Comparison of ENCODE assay signal across 24 cellular contexts in the genomic region with DNA sequence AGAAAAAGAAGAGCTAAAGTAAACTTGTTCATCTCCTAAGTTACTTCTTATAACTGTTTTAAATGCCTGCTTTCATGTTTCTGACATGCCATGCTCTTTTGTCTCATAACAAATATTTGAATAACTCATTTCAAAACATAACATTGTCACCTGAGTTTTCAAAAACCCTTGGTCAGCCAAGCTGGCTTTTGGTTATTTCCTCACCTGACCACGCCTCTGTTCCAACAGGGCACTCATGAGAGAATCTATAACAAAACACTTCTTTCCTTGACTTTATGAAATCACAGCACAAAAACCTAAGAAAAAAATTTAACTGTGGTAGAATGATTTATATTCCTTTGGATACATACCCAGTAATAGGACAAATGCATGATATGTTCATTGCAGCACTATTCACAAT.
"Had no signal": no experiment of that assay in that cellular context is flagged by ENCODE, and none has a peak within 500 bp of the region (broad histone marks: within the 10 kb centered on the region; RNA-seq: fewer than 3 reads in every experiment).

No MANE protein-coding gene starts in this region.

- H3K36me3 ChIP-seq: esophagus squamous epithelium, heart left ventricle, neural progenitor cell, sigmoid colon, thoracic aorta had no signal

- H3K9ac ChIP-seq: neural progenitor cell had no signal

- ATAC-seq: left cardiac atrium; naive thymus-derived CD8-positive, alpha-beta T cell; T-helper 17 cell had no signal

- H3K36me3 Mint-ChIP-seq: brain; naive thymus-derived CD8-positive, alpha-beta T cell; neural progenitor cell; stimulated activated naive B cell treated with anti-CD40 and anti-IgM and Interleukin-4, amounts not matched to agents 10 μg/mL and 1 μg/mL and 100 μg/mL, for 72 hours had no signal

- H3K27ac Mint-ChIP-seq: activated naive CD4-positive, alpha-beta T cell treated with anti-CD3 and anti-CD28 coated beads for 36 hours; activated T-cell treated with anti-CD3 and anti-CD28 coated beads, Interleukin-2, amount 50 U/mL, for 72 hours; neural progenitor cell; progenitor cell of endocrine pancreas; stimulated activated naive B cell treated with anti-CD40 and anti-IgM and Interleukin-4, amounts not matched to agents 10 μg/mL and 1 μg/mL and 100 μg/mL, for 72 hours; T-helper 17 cell had no signal

- H3K4me2 ChIP-seq: neural progenitor cell had no signal

- H3K4me3 ChIP-seq: esophagus squamous epithelium, heart left ventricle, neural progenitor cell, sigmoid colon, thoracic aorta had no signal

- H3K9me3 ChIP-seq: esophagus squamous epithelium, heart left ventricle, sigmoid colon, thoracic aorta had no signal

- H3K27me3 Mint-ChIP-seq: brain; progenitor cell of endocrine pancreas; stimulated activated naive B cell treated with anti-CD40 and anti-IgM and Interleukin-4, amounts not matched to agents 10 μg/mL and 1 μg/mL and 100 μg/mL, for 72 hours had no signal

- H2AFZ ChIP-seq: neural progenitor cell had no signal

- H3K9me3 Mint-ChIP-seq: activated naive CD4-positive, alpha-beta T cell treated with anti-CD3 and anti-CD28 coated beads for 36 hours; activated T-cell treated with anti-CD3 and anti-CD28 coated beads, Interleukin-2, amount 50 U/mL, for 72 hours; naive thymus-derived CD8-positive, alpha-beta T cell; neural progenitor cell; stimulated activated naive B cell treated with anti-CD40 and anti-IgM and Interleukin-4, amounts not matched to agents 10 μg/mL and 1 μg/mL and 100 μg/mL, for 72 hours had no signal

- H3K4me1 Mint-ChIP-seq: naive thymus-derived CD8-positive, alpha-beta T cell; T-helper 17 cell had no signal

- H3K27me3 ChIP-seq: esophagus squamous epithelium, heart left ventricle, neural progenitor cell, sigmoid colon had no signal

- H3K4me3 Mint-ChIP-seq: activated naive CD4-positive, alpha-beta T cell treated with anti-CD3 and anti-CD28 coated beads for 36 hours; activated T-cell treated with anti-CD3 and anti-CD28 coated beads, Interleukin-2, amount 50 U/mL, for 72 hours; brain; naive thymus-derived CD8-positive, alpha-beta T cell; neural progenitor cell; stimulated activated naive B cell treated with anti-CD40 and anti-IgM and Interleukin-4, amounts not matched to agents 10 μg/mL and 1 μg/mL and 100 μg/mL, for 72 hours; T-helper 17 cell had no signal

- DNase-seq: activated CD4-positive, alpha-beta T cell treated with anti-CD3 and anti-CD28 coated beads for 4 hours; activated CD4-positive, alpha-beta T cell treated with anti-CD3 and anti-CD28 coated beads, Interleukin-2, amount 50 U/mL, for 48 hours; activated CD4-positive, CD25-positive, alpha-beta regulatory T cell; activated CD8-positive, alpha-beta memory T cell treated with anti-CD3 and anti-CD28 coated beads, Interleukin-2, amount 50 U/mL, for 48 hours; activated effector memory CD4-positive, alpha-beta T cell treated with Interleukin-2 at 50 U/mL for 16 hours; activated naive CD4-positive, alpha-beta T cell treated with anti-CD3 and anti-CD28 coated beads for 36 hours; activated T-cell treated with anti-CD3 and anti-CD28 coated beads, Interleukin-2, amount 50 U/mL, for 72 hours; caudate nucleus; effector memory CD4-positive, alpha-beta T cell; esophagus squamous epithelium; heart left ventricle; left cardiac atrium; naive thymus-derived CD8-positive, alpha-beta T cell; retina; sigmoid colon; stimulated activated CD4-positive, alpha-beta T cell treated with anti-CD3 and anti-CD28 coated beads, Interleukin-2, amount 100 ng/mL, for 48 hours; stimulated activated CD8-positive, alpha-beta memory T cell treated with anti-CD3 and anti-CD28 coated beads, Interleukin-4, amount 100 ng/mL, for 48 hours; stimulated activated naive B cell treated with anti-CD40 and anti-IgM and Interleukin-4, amounts not matched to agents 10 μg/mL and 1 μg/mL and 100 μg/mL, for 72 hours; SW 1271; T-helper 17 cell had no signal

- H3K27ac ChIP-seq: heart left ventricle, neural progenitor cell, sigmoid colon had no signal
